In genomic region chr13:50125556-50126377, GRCh38 we compare ENCODE assay signal across 1 cellular context.
A peak's percentile ranks its signal among the peaks of the same experiment; 100 is the strongest.
TF ChIP-seq lines count a peak whose summit lies in the region.

No MANE protein-coding gene starts in this region.

TF ChIP-seq in K562, 482 proteins besides CTCF, POLR2A, EP300 and RAD21 (continued from another document and continues in another):
- no peak for TF ChIP-seq IRF9 (tag; IDR thresholded peaks at IDR 0.05)
- no peak for TF ChIP-seq HIVEP1 (CRISPR knock-in tag; IDR thresholded peaks at IDR 0.05)
- peak; percentile 93 for TF ChIP-seq VEZF1 (CRISPR knock-in tag; IDR thresholded peaks at IDR 0.05)
- TF ChIP-seq THRA (IDR thresholded peaks at IDR 0.05) = no peak
- no peak for TF ChIP-seq ARHGAP35 (IDR thresholded peaks at IDR 0.05; ENCODE audit: partially characterized antibody)
- no peak for TF ChIP-seq ZNF561 (CRISPR knock-in tag; conservative IDR thresholded peaks at IDR 0.05)
- TF ChIP-seq, protein P1, sequence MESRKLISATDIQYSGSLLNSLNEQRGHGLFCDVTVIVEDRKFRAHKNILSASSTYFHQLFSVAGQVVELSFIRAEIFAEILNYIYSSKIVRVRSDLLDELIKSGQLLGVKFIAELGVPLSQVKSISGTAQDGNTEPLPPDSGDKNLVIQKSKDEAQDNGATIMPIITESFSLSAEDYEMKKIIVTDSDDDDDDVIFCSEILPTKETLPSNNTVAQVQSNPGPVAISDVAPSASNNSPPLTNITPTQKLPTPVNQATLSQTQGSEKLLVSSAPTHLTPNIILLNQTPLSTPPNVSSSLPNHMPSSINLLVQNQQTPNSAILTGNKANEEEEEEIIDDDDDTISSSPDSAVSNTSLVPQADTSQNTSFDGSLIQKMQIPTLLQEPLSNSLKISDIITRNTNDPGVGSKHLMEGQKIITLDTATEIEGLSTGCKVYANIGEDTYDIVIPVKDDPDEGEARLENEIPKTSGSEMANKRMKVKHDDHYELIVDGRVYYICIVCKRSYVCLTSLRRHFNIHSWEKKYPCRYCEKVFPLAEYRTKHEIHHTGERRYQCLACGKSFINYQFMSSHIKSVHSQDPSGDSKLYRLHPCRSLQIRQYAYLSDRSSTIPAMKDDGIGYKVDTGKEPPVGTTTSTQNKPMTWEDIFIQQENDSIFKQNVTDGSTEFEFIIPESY (CRISPR knock-in tag; IDR thresholded peaks at IDR 0.05) = peak; percentile 23; the same call in 1 of the 2 replicates
- no peak for TF ChIP-seq HCFC1 (IDR thresholded peaks at IDR 0.05; ENCODE audit: low read depth, low read length)
- TF ChIP-seq ZNF764 (CRISPR knock-in tag; IDR thresholded peaks at IDR 0.05; ENCODE audit: low read depth) = no peak
- TF ChIP-seq CREBBP (IDR thresholded peaks at IDR 0.05; ENCODE audit: low read depth, low read length) = no peak
- TF ChIP-seq ZKSCAN8 (CRISPR knock-in tag; IDR thresholded peaks at IDR 0.05) = no peak; the same call in 1 of the 2 replicates
- no peak for TF ChIP-seq POLR2AphosphoS5 (IDR thresholded peaks at IDR 0.05; ENCODE audit: control insufficient read depth, insufficient read depth, low read depth, low read length)
- 0 out of 2 replicates have a peak, but pooled peaks have one; percentile 57 for TF ChIP-seq ZBTB43 (CRISPR knock-in tag; IDR thresholded peaks at IDR 0.05)
- no peak for TF ChIP-seq NBN (IDR thresholded peaks at IDR 0.05; ENCODE audit: low read depth)
- TF ChIP-seq CCNT2 (IDR thresholded peaks at IDR 0.05; ENCODE audit: borderline replicate concordance, extremely low read depth, insufficient read length, low read depth, low read length) = peak; percentile 56
- no peak for TF ChIP-seq HNRNPK (IDR thresholded peaks at IDR 0.05; ENCODE audit: low read depth, low read length, poor library complexity, severe bottlenecking)
- TF ChIP-seq ZBTB8A (IDR thresholded peaks at IDR 0.05; ENCODE audit: partially characterized antibody) = no peak
- no peak for TF ChIP-seq DIDO1 (tag; IDR thresholded peaks at IDR 0.05; ENCODE audit: low read depth)
- 0 out of 2 replicates have a peak, but pooled peaks have one; percentile 30 for TF ChIP-seq CUX1 (CRISPR knock-in tag; IDR thresholded peaks at IDR 0.05)
- TF ChIP-seq, protein P2, sequence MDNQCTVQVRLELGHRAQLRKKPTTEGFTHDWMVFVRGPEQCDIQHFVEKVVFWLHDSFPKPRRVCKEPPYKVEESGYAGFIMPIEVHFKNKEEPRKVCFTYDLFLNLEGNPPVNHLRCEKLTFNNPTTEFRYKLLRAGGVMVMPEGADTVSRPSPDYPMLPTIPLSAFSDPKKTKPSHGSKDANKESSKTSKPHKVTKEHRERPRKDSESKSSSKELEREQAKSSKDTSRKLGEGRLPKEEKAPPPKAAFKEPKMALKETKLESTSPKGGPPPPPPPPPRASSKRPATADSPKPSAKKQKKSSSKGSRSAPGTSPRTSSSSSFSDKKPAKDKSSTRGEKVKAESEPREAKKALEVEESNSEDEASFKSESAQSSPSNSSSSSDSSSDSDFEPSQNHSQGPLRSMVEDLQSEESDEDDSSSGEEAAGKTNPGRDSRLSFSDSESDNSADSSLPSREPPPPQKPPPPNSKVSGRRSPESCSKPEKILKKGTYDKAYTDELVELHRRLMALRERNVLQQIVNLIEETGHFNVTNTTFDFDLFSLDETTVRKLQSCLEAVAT (IDR thresholded peaks at IDR 0.05) = 0 out of 4 replicates have a peak, but pooled peaks of 1 of the 2 experiments have one; percentile 24
- no peak for TF ChIP-seq HOMEZ (CRISPR knock-in tag; IDR thresholded peaks at IDR 0.05)
- TF ChIP-seq HMG20B (CRISPR knock-in tag; IDR thresholded peaks at IDR 0.05) = no peak
- no peak for TF ChIP-seq PURB (CRISPR knock-in tag; IDR thresholded peaks at IDR 0.05; ENCODE audit: low read depth)
- TF ChIP-seq, protein P3, sequence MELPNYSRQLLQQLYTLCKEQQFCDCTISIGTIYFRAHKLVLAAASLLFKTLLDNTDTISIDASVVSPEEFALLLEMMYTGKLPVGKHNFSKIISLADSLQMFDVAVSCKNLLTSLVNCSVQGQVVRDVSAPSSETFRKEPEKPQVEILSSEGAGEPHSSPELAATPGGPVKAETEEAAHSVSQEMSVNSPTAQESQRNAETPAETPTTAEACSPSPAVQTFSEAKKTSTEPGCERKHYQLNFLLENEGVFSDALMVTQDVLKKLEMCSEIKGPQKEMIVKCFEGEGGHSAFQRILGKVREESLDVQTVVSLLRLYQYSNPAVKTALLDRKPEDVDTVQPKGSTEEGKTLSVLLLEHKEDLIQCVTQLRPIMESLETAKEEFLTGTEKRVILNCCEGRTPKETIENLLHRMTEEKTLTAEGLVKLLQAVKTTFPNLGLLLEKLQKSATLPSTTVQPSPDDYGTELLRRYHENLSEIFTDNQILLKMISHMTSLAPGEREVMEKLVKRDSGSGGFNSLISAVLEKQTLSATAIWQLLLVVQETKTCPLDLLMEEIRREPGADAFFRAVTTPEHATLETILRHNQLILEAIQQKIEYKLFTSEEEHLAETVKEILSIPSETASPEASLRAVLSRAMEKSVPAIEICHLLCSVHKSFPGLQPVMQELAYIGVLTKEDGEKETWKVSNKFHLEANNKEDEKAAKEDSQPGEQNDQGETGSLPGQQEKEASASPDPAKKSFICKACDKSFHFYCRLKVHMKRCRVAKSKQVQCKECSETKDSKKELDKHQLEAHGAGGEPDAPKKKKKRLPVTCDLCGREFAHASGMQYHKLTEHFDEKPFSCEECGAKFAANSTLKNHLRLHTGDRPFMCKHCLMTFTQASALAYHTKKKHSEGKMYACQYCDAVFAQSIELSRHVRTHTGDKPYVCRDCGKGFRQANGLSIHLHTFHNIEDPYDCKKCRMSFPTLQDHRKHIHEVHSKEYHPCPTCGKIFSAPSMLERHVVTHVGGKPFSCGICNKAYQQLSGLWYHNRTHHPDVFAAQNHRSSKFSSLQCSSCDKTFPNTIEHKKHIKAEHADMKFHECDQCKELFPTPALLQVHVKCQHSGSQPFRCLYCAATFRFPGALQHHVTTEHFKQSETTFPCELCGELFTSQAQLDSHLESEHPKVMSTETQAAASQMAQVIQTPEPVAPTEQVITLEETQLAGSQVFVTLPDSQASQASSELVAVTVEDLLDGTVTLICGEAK (IDR thresholded peaks at IDR 0.05) = no peak
- TF ChIP-seq, protein P3 (CRISPR knock-in tag; IDR thresholded peaks at IDR 0.05) = no peak
- TF ChIP-seq SIRT6 (IDR thresholded peaks at IDR 0.05; ENCODE audit: low read depth, low read length) = no peak
